Comparison of ENCODE assay signal across 29 cellular contexts in the genomic region with DNA sequence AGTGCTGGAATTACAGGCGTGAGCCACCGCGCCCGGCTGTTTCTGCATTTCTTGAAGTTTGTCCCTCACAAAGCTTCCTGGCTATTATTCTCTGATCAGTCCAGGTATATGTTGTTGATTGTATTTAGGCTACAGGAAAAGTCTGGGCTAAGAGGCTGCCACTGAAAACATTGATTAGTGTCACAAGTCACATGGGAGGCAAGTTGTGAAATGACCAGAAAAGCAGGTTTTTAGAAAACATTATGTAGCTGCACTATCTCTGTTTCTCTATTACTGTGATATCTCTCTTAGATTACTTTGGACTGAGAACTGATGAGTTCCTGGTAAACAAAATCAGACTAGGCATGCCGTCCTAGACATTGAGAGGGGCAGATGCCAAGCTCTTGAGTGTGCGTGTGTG.
"Had no signal": no experiment of that assay in that cellular context is flagged by ENCODE, and none has a peak within 500 bp of the region (broad histone marks: within the 10 kb centered on the region; RNA-seq: fewer than 3 reads in every experiment).

No MANE protein-coding gene starts in this region.

- H3K27me3 Mint-ChIP-seq: activated CD8-positive, alpha-beta T cell treated with anti-CD3 and anti-CD28 coated beads for 36 hours; activated T-helper 17 cell treated with anti-CD3 and anti-CD28 coated beads, Interleukin-2, amount 50 U/mL, for 72 hours; T-helper 17 cell had no signal

- H3K4me3 ChIP-seq: breast epithelium, heart left ventricle, pancreas, psoas muscle, stomach, suprapubic skin, upper lobe of left lung, vagina had no signal

- H3K4me3 Mint-ChIP-seq: activated CD4-positive, alpha-beta T cell treated with anti-CD3 and anti-CD28 coated beads, Interleukin-2, amount 10 ng/mL, durations not matched to agents 7 days and 5 days; activated CD8-positive, alpha-beta T cell treated with anti-CD3 and anti-CD28 coated beads for 36 hours; activated naive CD4-positive, alpha-beta T cell treated with anti-CD3 and anti-CD28 coated beads, Interleukin-2, amount 50 U/mL, for 24 hours; activated naive CD8-positive, alpha-beta T cell treated with anti-CD3 and anti-CD28 coated beads, Interleukin-2, amount 50 U/mL, for 24 hours; activated T-cell treated with anti-CD3 and anti-CD28 coated beads, Interleukin-2, amount 50 U/mL, for 4 hours; activated T-helper 17 cell treated with anti-CD3 and anti-CD28 coated beads, Interleukin-2, amount 50 U/mL, for 72 hours; naive thymus-derived CD4-positive, alpha-beta T cell; neural crest cell; stimulated activated naive B cell treated with anti-CD40 and anti-IgM and Interleukin-4, amounts not matched to agents 10 μg/mL and 1 μg/mL and 100 μg/mL, for 72 hours; T-helper 17 cell; WTC11 had no signal

- ATAC-seq: activated CD8-positive, alpha-beta T cell treated with anti-CD3 and anti-CD28 coated beads for 36 hours; activated naive CD8-positive, alpha-beta T cell treated with anti-CD3 and anti-CD28 coated beads, Interleukin-2, amount 50 U/mL, for 24 hours; activated T-cell treated with anti-CD3 and anti-CD28 coated beads, Interleukin-2, amount 50 U/mL, for 4 hours; activated T-helper 17 cell treated with anti-CD3 and anti-CD28 coated beads, Interleukin-2, amount 50 U/mL, for 72 hours; esophagus mucosa; foreskin keratinocyte; heart left ventricle; naive thymus-derived CD4-positive, alpha-beta T cell; psoas muscle; stimulated activated naive B cell treated with anti-CD40 and anti-IgM and Interleukin-4, amounts not matched to agents 10 μg/mL and 1 μg/mL and 100 μg/mL, for 72 hours; T-helper 17 cell; WTC11 had no signal

- H3K27me3 ChIP-seq: breast epithelium, foreskin keratinocyte, heart left ventricle, pancreas, stomach, suprapubic skin, upper lobe of left lung, vagina had no signal

- DNase-seq: activated CD4-positive, alpha-beta T cell treated with anti-CD3 and anti-CD28 coated beads for 1 hour; activated CD4-positive, alpha-beta T cell treated with anti-CD3 and anti-CD28 coated beads, Interleukin-2, amount 10 ng/mL, durations not matched to agents 7 days and 5 days; activated CD8-positive, alpha-beta T cell treated with anti-CD3 and anti-CD28 coated beads for 36 hours; activated naive CD8-positive, alpha-beta T cell treated with anti-CD3 and anti-CD28 coated beads, Interleukin-2, amount 50 U/mL, for 24 hours; activated T-cell treated with anti-CD3 and anti-CD28 coated beads, Interleukin-2, amount 50 U/mL, for 4 hours; amygdala; central memory CD4-positive, alpha-beta T cell; foreskin keratinocyte; heart left ventricle; midbrain; naive thymus-derived CD4-positive, alpha-beta T cell; nucleus accumbens; pancreas; psoas muscle; stimulated activated CD4-positive, alpha-beta T cell treated with anti-CD3 and anti-CD28 coated beads, Interleukin-15, amount 100 ng/mL, for 24 hours; stimulated activated CD4-positive, alpha-beta T cell treated with anti-CD3 and anti-CD28 coated beads, Interleukin-2, amount 100 ng/mL, for 24 hours; stimulated activated naive B cell treated with anti-CD40 and anti-IgM and Interleukin-4, amounts not matched to agents 10 μg/mL and 1 μg/mL and 100 μg/mL, for 72 hours; stomach; T-helper 17 cell; T1000 had no signal

- H3K9me3 ChIP-seq: breast epithelium, pancreas, psoas muscle, suprapubic skin, upper lobe of left lung, vagina had no signal

- H3K36me3 ChIP-seq: breast epithelium, heart left ventricle, pancreas, stomach, suprapubic skin, upper lobe of left lung, vagina had no signal

- H3K9me3 Mint-ChIP-seq: activated naive CD4-positive, alpha-beta T cell treated with anti-CD3 and anti-CD28 coated beads, Interleukin-2, amount 50 U/mL, for 24 hours had no signal

- H3K27ac ChIP-seq: breast epithelium, foreskin keratinocyte, heart left ventricle, pancreas, psoas muscle, stomach, suprapubic skin, upper lobe of left lung, vagina had no signal

- H3K4me1 ChIP-seq: breast epithelium had no signal

- H3K27ac Mint-ChIP-seq: activated CD4-positive, alpha-beta T cell treated with anti-CD3 and anti-CD28 coated beads, Interleukin-2, amount 10 ng/mL, durations not matched to agents 7 days and 5 days; activated CD8-positive, alpha-beta T cell treated with anti-CD3 and anti-CD28 coated beads for 36 hours; activated naive CD4-positive, alpha-beta T cell treated with anti-CD3 and anti-CD28 coated beads, Interleukin-2, amount 50 U/mL, for 24 hours; activated naive CD8-positive, alpha-beta T cell treated with anti-CD3 and anti-CD28 coated beads, Interleukin-2, amount 50 U/mL, for 24 hours; activated T-helper 17 cell treated with anti-CD3 and anti-CD28 coated beads, Interleukin-2, amount 50 U/mL, for 72 hours; naive thymus-derived CD4-positive, alpha-beta T cell; stimulated activated naive B cell treated with anti-CD40 and anti-IgM and Interleukin-4, amounts not matched to agents 10 μg/mL and 1 μg/mL and 100 μg/mL, for 72 hours; T-helper 17 cell; WTC11 had no signal
